In the genomic region with DNA sequence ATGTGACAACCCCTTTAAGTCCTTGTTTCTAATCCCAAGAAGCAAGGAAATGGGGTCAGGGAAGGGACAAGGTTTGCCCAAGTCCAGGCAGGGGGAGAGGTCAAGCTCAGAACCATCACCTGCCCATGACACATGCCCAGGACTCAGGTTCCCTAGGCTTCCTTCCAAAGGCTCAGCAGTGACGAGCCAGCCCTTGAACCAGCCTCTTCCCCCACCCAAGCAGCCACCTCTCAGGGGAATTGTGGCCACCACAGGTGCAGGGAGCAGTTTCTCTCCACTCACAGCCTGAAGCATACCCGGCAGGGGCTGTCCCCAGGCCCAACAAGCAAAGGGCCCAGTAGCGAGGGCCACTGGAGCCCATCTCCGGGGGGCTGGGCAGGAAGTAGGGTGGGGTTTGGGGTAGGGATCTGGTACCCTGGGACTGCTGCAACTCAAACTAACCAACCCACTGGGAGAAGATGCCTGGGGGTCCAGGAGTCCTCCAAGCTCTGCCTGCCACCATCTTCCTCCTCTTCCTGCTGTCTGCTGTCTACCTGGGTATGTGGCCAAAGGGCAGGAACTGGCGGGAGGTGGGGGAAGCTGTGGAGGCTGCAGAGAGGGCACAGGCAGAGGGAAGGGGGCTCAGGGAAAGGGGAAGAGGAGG, we compare ENCODE assay signal across 10 cellular contexts. TPM values are rescaled to one million over a fixed set of nuclear protein-coding genes. Genes with fewer than 3 reads are reported as not detected.
DNase-seq lines count a peak whose midpoint lies in the region; ATAC-seq and TF ChIP-seq lines count a peak whose summit lies in the region.
"Had no signal": no experiment of that assay in that cellular context is flagged by ENCODE, and none has a peak within 500 bp of the region (broad histone marks: within the 10 kb centered on the region; RNA-seq: fewer than 3 reads in every experiment).

A gene (plus strand): TSS at position 433 of the 643 bp plus-strand sequence. CDS start 26 bp downstream, at position 459.

- H3K27me3 ChIP-seq in MM.1S (replicated peaks; ENCODE audit: insufficient read depth, low read length) (no peaks in the 10 kb centered on the region), neuronal stem cell (ENCODE audit: control insufficient read depth in 3 of 3, insufficient read depth in 3 of 3, low read depth in 1 of 3, low read length in 3 of 3) (peaks cover 0 to 34% (median 5%) of the 10 kb centered on the region in 3 experiments)

- H3K4ac ChIP-seq in neuronal stem cell (ENCODE audit: low read length), result no peak within 1 kb of the TSS

- H3K79me1 ChIP-seq in neuronal stem cell (ENCODE audit: low read depth, low read length), result no peaks in the 10 kb centered on the region

- no peak within 1 kb of the TSS for H4K8ac ChIP-seq in neuronal stem cell (ENCODE audit: low read depth, low read length)

- no peaks in the 10 kb centered on the region for H3K36me3 ChIP-seq in MM.1S (replicated peaks; ENCODE audit: insufficient read depth, low read length)
- H3K36me3 ChIP-seq in neuronal stem cell (replicated peaks in 1 of 2; ENCODE audit: control insufficient read depth in 2 of 2, insufficient read depth in 2 of 2, low read length in 2 of 2), result peaks cover 4 to 5% of the 10 kb centered on the region in 2 donors

- H3K79me2 ChIP-seq in MM.1S (ENCODE audit: low read length), result no peaks in the 10 kb centered on the region

- H3K4me1 ChIP-seq in MM.1S (ENCODE audit: low read length) (peaks cover 30% of the 10 kb centered on the region), neuronal stem cell (ENCODE audit: control insufficient read depth in 2 of 2, insufficient read depth in 1 of 2, low read depth in 1 of 2, low read length in 2 of 2) (peaks cover 0 to 4% of the 10 kb centered on the region in 2 donors)

- no peak within 1 kb of the TSS for H2BK120ac ChIP-seq in neuronal stem cell (ENCODE audit: low read depth, low read length)

- H4K91ac ChIP-seq in neuronal stem cell (ENCODE audit: low read depth, low read length, poor library complexity), result no peak within 1 kb of the TSS

- H3K4me3 ChIP-seq in MM.1S (ENCODE audit: low read length), result no peak within 1 kb of the TSS; the same call in 1 of the 2 replicates
- H3K4me3 ChIP-seq in neuronal stem cell (ENCODE audit: low read length in 2 of 2), result no peak within 1 kb of the TSS

- no peak within 1 kb of the TSS for H2AK5ac ChIP-seq in neuronal stem cell (ENCODE audit: low read depth, low read length)

- H3F3A ChIP-seq in MM.1S (ENCODE audit: insufficient read depth, low read length), result peaks cover 28% of the 10 kb centered on the region

- no peaks in the 10 kb centered on the region for H3K9me2 ChIP-seq in MM.1S (replicated peaks; ENCODE audit: insufficient read depth, low read length)

- H3K27ac ChIP-seq in MM.1S (ENCODE audit: low read length), result no peak within 1 kb of the TSS; the same call in 1 of the 2 replicates
- H3K27ac ChIP-seq in neuronal stem cell (replicated peaks; ENCODE audit: low read length), result no peak within 1 kb of the TSS
- H3K27ac ChIP-seq: 22Rv1, epithelial cell of prostate had no signal

- 0 out of 2 replicates have a peak within 1 kb of the TSS, but pooled peaks have one; percentile 9 for H3K4me2 ChIP-seq in MM.1S (ENCODE audit: low read depth, low read length)
- no peak within 1 kb of the TSS for H3K4me2 ChIP-seq in neuronal stem cell (ENCODE audit: insufficient read depth, low read length, poor library complexity, severe bottlenecking)

- H3K9ac ChIP-seq in MM.1S (ENCODE audit: low read length) (no peak within 1 kb of the TSS), neuronal stem cell (ENCODE audit: low read depth, low read length, poor library complexity) (peak within 1 kb of the TSS; percentile 16)

- DNase-seq in DMS153 (lab: John Stamatoyannopoulos, UW) (peak; percentile 16), DMS153 treated with DMSO at 0.1 percent for 48 hours (lab: John Stamatoyannopoulos, UW; ENCODE audit: unreplicated experiment) (no peak), MM.1S (no peak), neuronal stem cell (ENCODE audit: low spot score) (no peak), RPMI8226 (no peak), globus pallidus (ENCODE audit: low spot score) (no peak), NCI-H524 (lab: John Stamatoyannopoulos, UW) (no peak)

- H3K23ac ChIP-seq in neuronal stem cell (ENCODE audit: low read depth, low read length, poor library complexity), result peak within 1 kb of the TSS; percentile 87

- WGBS in neuronal stem cell (ENCODE audit: extremely low coverage in 2 of 2, insufficient read length in 2 of 2, insufficient replicate concordance in 1 of 2), 2 donors, result no CpG with 5 or more reads among the region's 5 CpGs

- no peak within 1 kb of the TSS for H2AFZ ChIP-seq in MM.1S (ENCODE audit: low read length)
- no peak within 1 kb of the TSS for H2AFZ ChIP-seq in neuronal stem cell (ENCODE audit: low read length)

- H3K18ac ChIP-seq in neuronal stem cell (ENCODE audit: low read length), result no peak within 1 kb of the TSS

- H3K14ac ChIP-seq in neuronal stem cell (ENCODE audit: low read length), result no peak within 1 kb of the TSS

- no peak within 1 kb of the TSS for H2BK12ac ChIP-seq in neuronal stem cell (ENCODE audit: low read length)

- H3K9me3 ChIP-seq in MM.1S (replicated peaks; ENCODE audit: insufficient read depth, low read length) (no peaks in the 10 kb centered on the region), neuronal stem cell (replicated peaks in 1 of 2; ENCODE audit: control insufficient read depth in 2 of 2, insufficient read depth in 1 of 2, low read depth in 1 of 2, low read length in 2 of 2) (no peaks in the 10 kb centered on the region)

- peak; percentile 39 for ATAC-seq in GM21717 (IDR thresholded peaks at IDR 0.05; ENCODE audit: unreplicated experiment)

- H2BK5ac ChIP-seq in neuronal stem cell (ENCODE audit: low read length), result no peak within 1 kb of the TSS

- peak within 1 kb of the TSS; percentile 64 for H2BK15ac ChIP-seq in neuronal stem cell (ENCODE audit: low read length)

- no peak for TF ChIP-seq CTCF in MM.1S (IDR thresholded peaks at IDR 0.05; ENCODE audit: low read length)

- H4K20me1 ChIP-seq in MM.1S (ENCODE audit: insufficient read depth, low read length), result no peaks in the 10 kb centered on the region

RNA-seq across cellular contexts. Expression of the gene that starts here (rescaled TPM):
- 0.67 TPM for polyA plus RNA-seq in neuronal stem cell (2013, experiment 1 of 2)
- 0.64 TPM for polyA plus RNA-seq in neuronal stem cell (2013, experiment 2 of 2)
